In the genomic region with DNA sequence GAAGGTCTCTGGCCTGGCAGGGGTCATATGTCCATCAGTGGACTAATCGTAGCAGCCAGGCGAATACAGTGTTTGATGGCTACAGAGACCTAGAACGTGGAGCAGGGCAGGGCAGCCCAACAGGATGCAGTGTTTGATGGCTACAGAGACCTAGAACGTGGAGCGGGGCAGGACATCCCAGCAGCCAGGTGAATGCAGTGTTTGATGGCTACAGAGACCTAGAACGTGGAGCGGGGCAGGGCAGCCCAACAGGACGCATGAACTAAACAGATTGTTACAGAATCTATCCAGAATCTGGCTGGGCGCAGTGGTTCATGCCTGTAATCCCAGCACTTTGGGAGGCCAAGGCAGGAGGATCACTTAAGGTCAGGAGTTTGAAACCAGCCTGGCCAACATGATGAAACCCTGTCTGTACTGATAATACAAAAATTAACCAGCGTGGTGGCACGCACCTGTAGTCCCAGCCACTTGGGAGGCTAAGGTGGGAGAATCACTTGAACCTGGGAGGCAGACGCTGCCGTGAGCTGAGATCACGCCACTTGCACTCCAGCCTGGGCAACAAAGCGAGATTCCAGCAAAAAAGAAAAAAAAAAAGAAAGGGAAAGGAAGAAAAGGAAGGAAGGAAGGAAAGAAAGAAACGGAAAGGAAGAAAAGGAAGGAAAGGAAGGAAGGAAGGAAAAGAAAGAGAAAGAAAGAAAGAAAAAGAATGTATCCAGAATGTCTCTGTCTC, we compare ENCODE assay signal across 17 cellular contexts. TPM values are rescaled to one million over a fixed set of nuclear protein-coding genes. Genes with fewer than 3 reads are reported as not detected.
DNase-seq lines count a peak whose midpoint lies in the region; ATAC-seq, FAIRE-seq and TF ChIP-seq lines count a peak whose summit lies in the region.
"Had no signal": no experiment of that assay in that cellular context is flagged by ENCODE, and none has a peak within 500 bp of the region (broad histone marks: within the 10 kb centered on the region; RNA-seq: fewer than 3 reads in every experiment).

No MANE protein-coding gene starts in this region.

- H3K4me1 Mint-ChIP-seq in activated T-cell treated with anti-CD3 and anti-CD28 coated beads, Interleukin-2, amount 50 U/mL, for 24 hours (ENCODE audit: low read depth), result peaks cover 64% of the 10 kb centered on the region
- peaks cover 34% of the 10 kb centered on the region for H3K4me1 Mint-ChIP-seq in activated T-helper 17 cell treated with anti-CD3 and anti-CD28 coated beads, Interleukin-2, amount 50 U/mL, for 72 hours
- peaks cover 42 to 55% of the 10 kb centered on the region in 2 donors for H3K4me1 Mint-ChIP-seq in natural killer cell
- H3K4me1 Mint-ChIP-seq in neural progenitor cell, result peaks cover 9% of the 10 kb centered on the region

- intact Hi-C loops in natural killer cell (cut with micrococcal nuclease), result no loop called here
- intact Hi-C loops in lower lobe of right lung (cut with DNase I), result no loop called here

- H3K9me3 ChIP-seq in lower lobe of right lung (no peaks in the 10 kb centered on the region), neural progenitor cell (ENCODE audit: low read depth) (no peaks in the 10 kb centered on the region)
- H3K9me3 ChIP-seq: left ventricle myocardium inferior, spleen, suprapubic skin, vagina had no signal

- H2AFZ ChIP-seq in neural progenitor cell (replicated peaks), result no peak overlapping the region

- H3K9ac ChIP-seq in neural progenitor cell, result no peak overlapping the region

- no peaks in the 10 kb centered on the region for H3K79me2 ChIP-seq in neural progenitor cell (ENCODE audit: low read depth)

- H3K27me3 Mint-ChIP-seq in activated T-cell treated with anti-CD3 and anti-CD28 coated beads, Interleukin-2, amount 50 U/mL, for 24 hours, result no peaks in the 10 kb centered on the region
- H3K27me3 Mint-ChIP-seq in activated T-helper 17 cell treated with anti-CD3 and anti-CD28 coated beads, Interleukin-2, amount 50 U/mL, for 72 hours, result no peaks in the 10 kb centered on the region
- peaks cover 0 to 3% of the 10 kb centered on the region in 2 donors for H3K27me3 Mint-ChIP-seq in natural killer cell (ENCODE audit: low read depth in 2 of 2)
- H3K27me3 Mint-ChIP-seq in neural progenitor cell (ENCODE audit: insufficient read depth, low read depth), result peaks cover 5% of the 10 kb centered on the region

- peaks cover 19% of the 10 kb centered on the region for H3K36me3 Mint-ChIP-seq in activated T-cell treated with anti-CD3 and anti-CD28 coated beads, Interleukin-2, amount 50 U/mL, for 24 hours (ENCODE audit: low read depth)
- peaks cover 11% of the 10 kb centered on the region for H3K36me3 Mint-ChIP-seq in activated T-helper 17 cell treated with anti-CD3 and anti-CD28 coated beads, Interleukin-2, amount 50 U/mL, for 72 hours (ENCODE audit: low read depth)
- H3K36me3 Mint-ChIP-seq in natural killer cell (no peaks in the 10 kb centered on the region), neural progenitor cell (peaks cover 10% of the 10 kb centered on the region)

- DNase-seq in activated T-cell treated with anti-CD3 and anti-CD28 coated beads, Interleukin-2, amount 50 U/mL, for 24 hours, result no peak
- DNase-seq in activated T-cell treated with anti-CD3 and anti-CD28 coated beads for 4 hours (no peak), GM12891 (ENCODE audit: insufficient read length, low spot score) (no peak), natural killer cell (no peak), hypothalamus (lab: John Stamatoyannopoulos, UW) (no peak), lower lobe of right lung (no peak), neural progenitor cell (ENCODE audit: low spot score) (no peak)
- DNase-seq: ACHN, activated gamma-delta T cell, glutamatergic neuron, left ventricle myocardium inferior, NCI-H1417 treated with DMSO at 0.1 percent for 48 hours, nucleus accumbens, spleen had no signal

- TF ChIP-seq CTCF in natural killer cell (IDR thresholded peaks at IDR 0.05), result no peak
- no peak for TF ChIP-seq CTCF in lower lobe of right lung (IDR thresholded peaks at IDR 0.05)
- no peak for TF ChIP-seq CTCF in neural progenitor cell (IDR thresholded peaks at IDR 0.05)

- peak overlapping the region; percentile 45 for H3K4me3 Mint-ChIP-seq in activated T-cell treated with anti-CD3 and anti-CD28 coated beads, Interleukin-2, amount 50 U/mL, for 24 hours
- peak overlapping the region; percentile 81 for H3K4me3 Mint-ChIP-seq in activated T-helper 17 cell treated with anti-CD3 and anti-CD28 coated beads, Interleukin-2, amount 50 U/mL, for 72 hours
- H3K4me3 Mint-ChIP-seq in natural killer cell, result peak overlapping the region; percentile 77
- H3K4me3 Mint-ChIP-seq in neural progenitor cell, result no peak overlapping the region

- ATAC-seq in activated T-helper 17 cell treated with anti-CD3 and anti-CD28 coated beads, Interleukin-2, amount 50 U/mL, for 72 hours (replicated peaks), result no peak
- ATAC-seq in natural killer cell (no peak), lower lobe of right lung (no peak)

- H4K20me1 ChIP-seq in neural progenitor cell (ENCODE audit: low read depth), result no peaks in the 10 kb centered on the region

- peaks cover 2% of the 10 kb centered on the region for H3K9me3 Mint-ChIP-seq in activated T-cell treated with anti-CD3 and anti-CD28 coated beads, Interleukin-2, amount 50 U/mL, for 24 hours
- H3K9me3 Mint-ChIP-seq in activated T-helper 17 cell treated with anti-CD3 and anti-CD28 coated beads, Interleukin-2, amount 50 U/mL, for 72 hours, result no peaks in the 10 kb centered on the region
- H3K9me3 Mint-ChIP-seq in natural killer cell (no peaks in the 10 kb centered on the region), neural progenitor cell (no peaks in the 10 kb centered on the region)

- H3K4me1 ChIP-seq in lower lobe of right lung (peaks cover under 1% of the 10 kb centered on the region), neural progenitor cell (peaks cover 4% of the 10 kb centered on the region)
- H3K4me1 ChIP-seq: suprapubic skin, vagina had no signal

- peaks cover 2% of the 10 kb centered on the region for H3F3A ChIP-seq in neural progenitor cell (ENCODE audit: low read depth)

- peak; percentile 31 for FAIRE-seq in GM12891 (lab: Jason Lieb, UNC)

- H3K27ac ChIP-seq in lower lobe of right lung, result no peak overlapping the region
- no peak overlapping the region for H3K27ac ChIP-seq in neural progenitor cell
- H3K27ac ChIP-seq: left ventricle myocardium inferior, suprapubic skin, vagina had no signal

- H3K4me3 ChIP-seq in lower lobe of right lung, result no peak overlapping the region
- H3K4me3 ChIP-seq in neural progenitor cell, result no peak overlapping the region
- H3K4me3 ChIP-seq: left ventricle myocardium inferior, spleen, suprapubic skin, vagina had no signal

- H3K4me2 ChIP-seq in neural progenitor cell, result no peak overlapping the region

- no peaks in the 10 kb centered on the region for H3K27me3 ChIP-seq in lower lobe of right lung (ENCODE audit: low read depth)
- H3K27me3 ChIP-seq in neural progenitor cell, result no peaks in the 10 kb centered on the region
- H3K27me3 ChIP-seq: suprapubic skin, vagina had no signal

- H3K36me3 ChIP-seq in lower lobe of right lung (peaks cover 11% of the 10 kb centered on the region), neural progenitor cell (no peaks in the 10 kb centered on the region)
- H3K36me3 ChIP-seq: spleen, vagina had no signal

- no peak for TF ChIP-seq POLR2A in GM12891 (IDR thresholded peaks at IDR 0.05; ENCODE audit: low read depth, low read length)

- H3K27ac Mint-ChIP-seq in activated T-cell treated with anti-CD3 and anti-CD28 coated beads, Interleukin-2, amount 50 U/mL, for 24 hours, result peak overlapping the region; percentile 98
- H3K27ac Mint-ChIP-seq in activated T-helper 17 cell treated with anti-CD3 and anti-CD28 coated beads, Interleukin-2, amount 50 U/mL, for 72 hours, result peak overlapping the region; percentile 91
- H3K27ac Mint-ChIP-seq in natural killer cell (peak overlapping the region; percentile 64 to 78), neural progenitor cell (no peak overlapping the region)

TF ChIP-seq in GM12891, 5 proteins besides CTCF, POLR2A, EP300 and RAD21:
- no peak for TF ChIP-seq SPI1 (IDR thresholded peaks at IDR 0.05; ENCODE audit: low read depth, low read length)
- no peak for TF ChIP-seq TAF1 (IDR thresholded peaks at IDR 0.05; ENCODE audit: low read depth, low read length)
- TF ChIP-seq POLR2AphosphoS5 (IDR thresholded peaks at IDR 0.05; ENCODE audit: low read depth, low read length), result no peak
- no peak for TF ChIP-seq PAX5 (IDR thresholded peaks at IDR 0.05; ENCODE audit: insufficient read depth, low read length, severe bottlenecking)
- no peak for TF ChIP-seq POU2F2 (IDR thresholded peaks at IDR 0.05; ENCODE audit: low read depth, low read length)

RNA-seq across cellular contexts. Expression of a gene that starts 27.9 kb away (rescaled TPM):
- polyA plus RNA-seq in GM12891 (2012; ENCODE audit: low read depth, missing spikeins), result 2.6 TPM
- 10 to 100 TPM; 50.3 to 54.7 TPM for total RNA-seq in activated T-helper 17 cell treated with anti-CD3 and anti-CD28 coated beads, Interleukin-2, amount 50 U/mL, for 72 hours
- total RNA-seq in natural killer cell, result 10 to 100 TPM; 24.1 to 88.1 (median 28.2) TPM
- total RNA-seq in lower lobe of right lung, result 22.1 TPM
- total RNA-seq in neural progenitor cell (ENCODE audit: low replicate concordance), result 6.5 and 9.5 TPM in 2 replicates
